9 cellular contexts compared by ENCODE assay signal in genomic region chr1:151513626-151514101, GRCh38. TPM values are rescaled to one million over a fixed set of nuclear protein-coding genes. Genes with fewer than 3 reads are reported as not detected.
DNase-seq lines count a peak whose midpoint lies in the region; ATAC-seq, FAIRE-seq and TF ChIP-seq lines count a peak whose summit lies in the region.
"Had no signal": no experiment of that assay in that cellular context is flagged by ENCODE, and none has a peak within 500 bp of the region (broad histone marks: within the 10 kb centered on the region; RNA-seq: fewer than 3 reads in every experiment).

No MANE protein-coding gene starts in this region.

- no peak overlapping the region for H3K9ac ChIP-seq in mesenchymal stem cell (ENCODE audit: low read length)

- peaks cover 0 to 4% (median 3%) of the 10 kb centered on the region in 4 donors for H3K36me3 ChIP-seq in stomach
- no peaks in the 10 kb centered on the region for H3K36me3 ChIP-seq in mesenchymal stem cell (ENCODE audit: control insufficient read depth in 1 of 2, insufficient read depth in 2 of 2, low read depth in 1 of 2, low read length in 2 of 2)

- DNase-seq in activated CD8-positive, alpha-beta T cell treated with anti-CD3 and anti-CD28 coated beads for 36 hours: no peak
- no peak for DNase-seq in activated CD8-positive, alpha-beta T cell treated with anti-CD3 and anti-CD28 coated beads, Interleukin-2, amount 10 ng/mL, durations not matched to agents 7 days and 5 days
- peak; percentile 85 for DNase-seq in stomach
- no peak for DNase-seq in mesenchymal stem cell
- DNase-seq in D721Med (ENCODE audit: insufficient read length, low spot score): no peak
- DNase-seq: activated B cell treated with CpG ODN at 0.5 μM for 24 hours had no signal

- TF ChIP-seq EP300 in stomach (IDR thresholded peaks at IDR 0.05): no peak

- H3K9me3 ChIP-seq in iPS-18c (ENCODE audit: control insufficient read depth, insufficient read depth, low read length) (no peaks in the 10 kb centered on the region), stomach (no peaks in the 10 kb centered on the region), mesenchymal stem cell (ENCODE audit: control insufficient read depth, low read length) (no peaks in the 10 kb centered on the region)

- peak overlapping the region; percentile 83 to 96 (median 86) for H3K27ac ChIP-seq in stomach
- H3K27ac ChIP-seq in mesenchymal stem cell (ENCODE audit: low read length, poor library complexity, severe bottlenecking): no peak overlapping the region

- H3K4me1 Mint-ChIP-seq in activated CD8-positive, alpha-beta T cell treated with anti-CD3 and anti-CD28 coated beads for 36 hours (ENCODE audit: low read depth): peaks cover 27% of the 10 kb centered on the region
- H3K4me1 Mint-ChIP-seq in activated CD8-positive, alpha-beta T cell treated with anti-CD3 and anti-CD28 coated beads, Interleukin-2, amount 10 ng/mL, durations not matched to agents 7 days and 5 days (ENCODE audit: low read depth): peaks cover 26% of the 10 kb centered on the region

- no peaks in the 10 kb centered on the region for H3K27me3 Mint-ChIP-seq in activated CD8-positive, alpha-beta T cell treated with anti-CD3 and anti-CD28 coated beads for 36 hours
- H3K27me3 Mint-ChIP-seq in activated CD8-positive, alpha-beta T cell treated with anti-CD3 and anti-CD28 coated beads, Interleukin-2, amount 10 ng/mL, durations not matched to agents 7 days and 5 days (ENCODE audit: low read depth): peaks cover 6% of the 10 kb centered on the region
- H3K27me3 Mint-ChIP-seq: activated B cell treated with CpG ODN at 0.5 μM for 24 hours had no signal

- no peak for FAIRE-seq in D721Med (lab: Jason Lieb, UNC)

- H3K27me3 ChIP-seq in stomach (peaks cover 0 to 15% (median 0%) of the 10 kb centered on the region in 3 donors), mesenchymal stem cell (ENCODE audit: control insufficient read depth in 1 of 2, insufficient read depth in 1 of 2, low read length in 2 of 2) (peaks cover 11 to 65% of the 10 kb centered on the region in 2 experiments)

- no peak overlapping the region for H3K27ac Mint-ChIP-seq in activated CD8-positive, alpha-beta T cell treated with anti-CD3 and anti-CD28 coated beads for 36 hours
- H3K27ac Mint-ChIP-seq in activated CD8-positive, alpha-beta T cell treated with anti-CD3 and anti-CD28 coated beads, Interleukin-2, amount 10 ng/mL, durations not matched to agents 7 days and 5 days: no peak overlapping the region
- H3K27ac Mint-ChIP-seq: activated B cell treated with CpG ODN at 0.5 μM for 24 hours had no signal

- no peak overlapping the region for H4K91ac ChIP-seq in mesenchymal stem cell (ENCODE audit: low read length)

- no peak overlapping the region for H3K4me2 ChIP-seq in mesenchymal stem cell (ENCODE audit: low read length, poor library complexity, severe bottlenecking)

- no peak overlapping the region for H3K4ac ChIP-seq in mesenchymal stem cell (ENCODE audit: low read depth in 1 of 2, low read length in 2 of 2)

- H2AFZ ChIP-seq in mesenchymal stem cell (ENCODE audit: low read depth, low read length): no peak overlapping the region

- CTCF ChIA-PET in activated CD8-positive, alpha-beta T cell treated with anti-CD3 and anti-CD28 coated beads for 36 hours (lab: Charles Lee): interaction anchor here (1.1 to 1.5 kb wide), 3 partner anchors 13 to 80 kb away, joined by 3 to 4 read pairs (median 4); no protein-coding TSS in a partner anchor
- CTCF ChIA-PET in activated CD8-positive, alpha-beta T cell treated with anti-CD3 and anti-CD28 coated beads, Interleukin-2, amount 10 ng/mL, durations not matched to agents 7 days and 5 days (lab: Charles Lee): interaction anchor here (0.9 to 1.0 kb wide), 2 partner anchors 39 to 69 kb away, joined by 3 read pairs; no protein-coding TSS in a partner anchor

- H2AK5ac ChIP-seq in mesenchymal stem cell (ENCODE audit: low read length, severe bottlenecking): no peak overlapping the region

- intact Hi-C loops in activated CD8-positive, alpha-beta T cell treated with anti-CD3 and anti-CD28 coated beads for 36 hours (cut with micrococcal nuclease): loop anchor here (10.0 kb wide), 1 partner anchor 69 kb away; no protein-coding TSS in a partner anchor
- intact Hi-C loops in stomach (cut with DNase I; ENCODE audit: low total_unique reads): no loop called here

- no peak for TF ChIP-seq CTCF in activated CD8-positive, alpha-beta T cell treated with anti-CD3 and anti-CD28 coated beads for 36 hours (IDR thresholded peaks at IDR 0.05)
- TF ChIP-seq CTCF in stomach (IDR thresholded peaks at IDR 0.05) (no peak), D721Med (IDR thresholded peaks at IDR 0.05; ENCODE audit: insufficient read depth, missing control alignments) (no peak)

- no peak overlapping the region for H2BK15ac ChIP-seq in mesenchymal stem cell (ENCODE audit: low read depth, poor library complexity, severe bottlenecking)

- ATAC-seq in activated CD8-positive, alpha-beta T cell treated with anti-CD3 and anti-CD28 coated beads for 36 hours: no peak
- no peak for ATAC-seq in activated CD8-positive, alpha-beta T cell treated with anti-CD3 and anti-CD28 coated beads, Interleukin-2, amount 10 ng/mL, durations not matched to agents 7 days and 5 days
- ATAC-seq in SK-N-SH treated with all-trans-retinoic acid at 6 μM for 48 hours (no peak), HG03342 (IDR thresholded peaks at IDR 0.05; ENCODE audit: unreplicated experiment) (no peak)

- H3K14ac ChIP-seq in mesenchymal stem cell (ENCODE audit: low read length in 2 of 2): no peak overlapping the region

- no peak overlapping the region for H3K18ac ChIP-seq in mesenchymal stem cell (ENCODE audit: low read depth in 1 of 2, low read length in 2 of 2)

- no peak overlapping the region for H2BK5ac ChIP-seq in mesenchymal stem cell (ENCODE audit: low read depth, low read length, poor library complexity, severe bottlenecking)

- no peak overlapping the region for H2BK12ac ChIP-seq in mesenchymal stem cell (ENCODE audit: low read length in 2 of 2)

- H3K4me1 ChIP-seq in stomach (peaks cover 16 to 47% (median 39%) of the 10 kb centered on the region in 4 donors), mesenchymal stem cell (ENCODE audit: control insufficient read depth, insufficient read depth, low read depth, low read length) (peaks cover 26% of the 10 kb centered on the region)

- no peak for TF ChIP-seq POLR2A in stomach (IDR thresholded peaks at IDR 0.05)

- H3K23ac ChIP-seq in mesenchymal stem cell (ENCODE audit: low read length in 2 of 2): no peak overlapping the region

- peak overlapping the region; percentile 4 for H3K4me3 Mint-ChIP-seq in activated CD8-positive, alpha-beta T cell treated with anti-CD3 and anti-CD28 coated beads for 36 hours
- H3K4me3 Mint-ChIP-seq in activated CD8-positive, alpha-beta T cell treated with anti-CD3 and anti-CD28 coated beads, Interleukin-2, amount 10 ng/mL, durations not matched to agents 7 days and 5 days: no peak overlapping the region
- H3K4me3 Mint-ChIP-seq: activated B cell treated with CpG ODN at 0.5 μM for 24 hours had no signal

- H3K4me3 ChIP-seq in iPS-18c (ENCODE audit: insufficient read depth, low read depth, low read length) (peak overlapping the region; percentile 56), stomach (peak overlapping the region in 2 of 4 donors; percentile 1 to 72), mesenchymal stem cell (ENCODE audit: insufficient read depth in 1 of 2, low read depth in 1 of 2, low read length in 2 of 2) (no peak overlapping the region)

- no peaks in the 10 kb centered on the region for H3K79me1 ChIP-seq in mesenchymal stem cell (replicated peaks; ENCODE audit: low read length, poor library complexity, severe bottlenecking)

- H3K9me3 Mint-ChIP-seq in activated CD8-positive, alpha-beta T cell treated with anti-CD3 and anti-CD28 coated beads for 36 hours: no peaks in the 10 kb centered on the region
- H3K9me3 Mint-ChIP-seq in activated CD8-positive, alpha-beta T cell treated with anti-CD3 and anti-CD28 coated beads, Interleukin-2, amount 10 ng/mL, durations not matched to agents 7 days and 5 days (ENCODE audit: insufficient read depth): no peaks in the 10 kb centered on the region
- H3K9me3 Mint-ChIP-seq: activated B cell treated with CpG ODN at 0.5 μM for 24 hours had no signal

- no peak overlapping the region for H2BK120ac ChIP-seq in mesenchymal stem cell (ENCODE audit: low read depth, low read length)

- POLR2A ChIA-PET in activated CD8-positive, alpha-beta T cell treated with anti-CD3 and anti-CD28 coated beads for 36 hours (lab: Charles Lee): no interaction called here
- POLR2A ChIA-PET in activated CD8-positive, alpha-beta T cell treated with anti-CD3 and anti-CD28 coated beads, Interleukin-2, amount 10 ng/mL, durations not matched to agents 7 days and 5 days (lab: Charles Lee): no interaction called here

- no peaks in the 10 kb centered on the region for H3K36me3 Mint-ChIP-seq in activated CD8-positive, alpha-beta T cell treated with anti-CD3 and anti-CD28 coated beads for 36 hours (ENCODE audit: low read depth)
- H3K36me3 Mint-ChIP-seq in activated CD8-positive, alpha-beta T cell treated with anti-CD3 and anti-CD28 coated beads, Interleukin-2, amount 10 ng/mL, durations not matched to agents 7 days and 5 days (ENCODE audit: low read depth): no peaks in the 10 kb centered on the region

- WGBS in stomach, 5 donors: 23 to 67% (median 37%) methylated on average over 6 of the region's 6 CpGs
- WGBS in mesenchymal stem cell: 77% methylated on average over 5 of the region's 6 CpGs

- no peak overlapping the region for H4K8ac ChIP-seq in mesenchymal stem cell (ENCODE audit: low read length)

RNA-seq across cellular contexts. Expression of gene CGN, which starts 2.5 kb away (rescaled TPM):
- 1 to 10 TPM; 1.7 to 1.9 TPM for total RNA-seq in activated CD8-positive, alpha-beta T cell treated with anti-CD3 and anti-CD28 coated beads for 36 hours
- under 1 TPM; 0.34 to 0.82 TPM for total RNA-seq in activated CD8-positive, alpha-beta T cell treated with anti-CD3 and anti-CD28 coated beads, Interleukin-2, amount 10 ng/mL, durations not matched to agents 7 days and 5 days
- 100 to 1,000 TPM in 3 of 5 donors, 10 to 100 TPM in 2; 21.4 to 137 (median 118) TPM for total RNA-seq in stomach
- 10 to 100 TPM; 14.0 to 22.0 (median 21.2) TPM for polyA plus RNA-seq in stomach
- 0.03 TPM for polyA plus RNA-seq in mesenchymal stem cell (2013, experiment 1 of 2)
- polyA plus RNA-seq in mesenchymal stem cell (2013, experiment 2 of 2): 0.04 TPM

RNA-seq across cellular contexts. Expression of gene TUFT1, which starts 26.4 kb away (rescaled TPM):
- 1 to 10 TPM; 1.0 to 1.5 TPM for total RNA-seq in activated CD8-positive, alpha-beta T cell treated with anti-CD3 and anti-CD28 coated beads for 36 hours
- total RNA-seq in activated CD8-positive, alpha-beta T cell treated with anti-CD3 and anti-CD28 coated beads, Interleukin-2, amount 10 ng/mL, durations not matched to agents 7 days and 5 days: under 1 TPM; 0.42 TPM
- 10 to 100 TPM in 3 of 5 donors, 1 to 10 TPM in 2; 1.2 to 30.4 (median 13.9) TPM for total RNA-seq in stomach
- 10 to 100 TPM in 2 of 3 donors, 1 to 10 TPM in 1; 9.0 to 15.4 (median 10.8) TPM for polyA plus RNA-seq in stomach
- polyA plus RNA-seq in mesenchymal stem cell (2013, experiment 1 of 2): 5.8 TPM
- polyA plus RNA-seq in mesenchymal stem cell (2013, experiment 2 of 2): 6.0 TPM

RNA-seq across cellular contexts. Expression of gene POGZ, which starts 54.4 kb away (rescaled TPM):
- 10 to 100 TPM; 69.0 to 70.6 TPM for total RNA-seq in activated CD8-positive, alpha-beta T cell treated with anti-CD3 and anti-CD28 coated beads for 36 hours
- total RNA-seq in activated CD8-positive, alpha-beta T cell treated with anti-CD3 and anti-CD28 coated beads, Interleukin-2, amount 10 ng/mL, durations not matched to agents 7 days and 5 days: 10 to 100 TPM; 67.7 to 68.5 TPM
- total RNA-seq in stomach: 100 to 1,000 TPM in 2 of 5 donors, 10 to 100 TPM in 3; 17.4 to 124 (median 85.8) TPM
- polyA plus RNA-seq in stomach: 10 to 100 TPM in 2 of 3 donors, 1 to 10 TPM in 1; 7.3 to 18.0 (median 12.1) TPM
- polyA plus RNA-seq in mesenchymal stem cell (2013, experiment 1 of 2): 22.7 TPM
- 18.9 TPM for polyA plus RNA-seq in mesenchymal stem cell (2013, experiment 2 of 2)

Comparison
In these comparisons a context has a peak if more than half of its experiments do, and no peak if none do; other contexts are left out.
1. RNA of gene CGN, which starts 2.5 kb away (total RNA-seq): 21.4 to 137 TPM in stomach; 1.7 to 1.9 TPM in activated CD8-positive, alpha-beta T cell treated with anti-CD3 and anti-CD28 coated beads for 36 hours and 0.34 to 0.82 TPM in activated CD8-positive, alpha-beta T cell treated with anti-CD3 and anti-CD28 coated beads, Interleukin-2, amount 10 ng/mL, durations not matched to agents 7 days and 5 days; every median in the first group is over 4 times any median in the second.